ENCODE assay signal across 1 cellular context in genomic region chr11:473975-474785, GRCh38.
TF ChIP-seq lines count a peak whose summit lies in the region.

No MANE protein-coding gene starts in this region.

TF ChIP-seq in SK-N-SH, 30 proteins besides CTCF, POLR2A, EP300 and RAD21:
- no peak for TF ChIP-seq TEAD4 (IDR thresholded peaks at IDR 0.05; ENCODE audit: borderline replicate concordance, insufficient read depth)
- no peak for TF ChIP-seq RCOR1 (IDR thresholded peaks at IDR 0.05; ENCODE audit: low read length)
- TF ChIP-seq FOSL2 (IDR thresholded peaks at IDR 0.05; ENCODE audit: borderline replicate concordance, low read depth): no peak
- no peak for TF ChIP-seq RXRA (IDR thresholded peaks at IDR 0.05; ENCODE audit: borderline replicate concordance, low read depth)
- TF ChIP-seq NFIC (IDR thresholded peaks at IDR 0.05; ENCODE audit: borderline replicate concordance): no peak
- TF ChIP-seq REST (IDR thresholded peaks at IDR 0.05; ENCODE audit: low read depth, low read length): no peak
- TF ChIP-seq YY1 (IDR thresholded peaks at IDR 0.05; ENCODE audit: low read depth): no peak
- no peak for TF ChIP-seq CHD2 (IDR thresholded peaks at IDR 0.05; ENCODE audit: low read length, partially characterized antibody)
- no peak for TF ChIP-seq MAX (IDR thresholded peaks at IDR 0.05; ENCODE audit: low read depth)
- no peak for TF ChIP-seq RFX5 (IDR thresholded peaks at IDR 0.05; ENCODE audit: low read length)
- no peak for TF ChIP-seq IRF3 (IDR thresholded peaks at IDR 0.05; ENCODE audit: low read depth, low read length)
- TF ChIP-seq TCF12 (IDR thresholded peaks at IDR 0.05): no peak
- no peak for TF ChIP-seq TAF1 (IDR thresholded peaks at IDR 0.05; ENCODE audit: borderline replicate concordance, low read depth, low read length)
